Comparison of ENCODE assay signal across 8 cellular contexts in the genomic region with DNA sequence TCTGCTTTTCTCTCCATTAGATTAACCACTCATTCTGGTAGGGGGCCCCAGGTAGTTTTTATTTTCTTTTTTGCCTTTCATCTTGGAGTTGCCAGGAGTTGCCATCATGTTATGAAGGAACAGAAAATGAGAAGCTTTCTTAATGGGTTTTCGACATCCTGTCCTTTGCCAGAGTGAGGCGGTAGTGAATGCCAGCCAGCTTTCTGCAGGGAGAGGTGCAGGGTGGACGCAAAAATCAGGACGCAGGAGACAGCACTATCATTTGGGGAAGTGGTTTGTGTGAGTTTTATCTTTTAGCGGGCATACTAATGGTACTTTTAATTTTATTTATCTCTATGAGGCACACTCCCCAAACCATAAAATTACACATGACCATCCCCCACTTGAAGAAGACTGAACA. TPM values are rescaled to one million over a fixed set of nuclear protein-coding genes. Genes with fewer than 3 reads are reported as not detected.
DNase-seq lines count a peak whose midpoint lies in the region; FAIRE-seq and TF ChIP-seq lines count a peak whose summit lies in the region.

No MANE protein-coding gene starts in this region.

- H4K20me1 ChIP-seq in Karpas-422 (ENCODE audit: insufficient read depth, low read depth, low read length): no peaks in the 10 kb centered on the region

- no peak overlapping the region for H2AFZ ChIP-seq in Karpas-422 (ENCODE audit: low read length)

- no peaks in the 10 kb centered on the region for H3K79me2 ChIP-seq in Karpas-422 (ENCODE audit: low read length)

- TF ChIP-seq CTCF in C4-2B (conservative IDR thresholded peaks at IDR 0.05): peak; percentile 23; the same call in 1 of the 2 replicates
- TF ChIP-seq CTCF in astrocyte of the cerebellum (IDR thresholded peaks at IDR 0.05; ENCODE audit: low read depth, low read length, missing control alignments): peak; percentile 30
- TF ChIP-seq CTCF in kidney (IDR thresholded peaks at IDR 0.05; ENCODE audit: borderline replicate concordance, extremely low read depth, insufficient read depth): peak; percentile 10
- no peak for TF ChIP-seq CTCF in tibial artery (IDR thresholded peaks at IDR 0.05)

- DNase-seq in Kasumi-1 (lab: John Stamatoyannopoulos, UW) (peak; percentile 15 to 38), astrocyte of the cerebellum (ENCODE audit: low read depth) (no peak), kidney (no peak), tibial artery (peak in 1 of 2 donors; percentile 51), NCI-H2029 (lab: John Stamatoyannopoulos, UW) (no peak), Karpas-422 (no peak)
- no peak for DNase-seq in activated CD4-positive, CD25-positive, alpha-beta regulatory T cell (lab: John Stamatoyannopoulos, UW)

- H3K9me3 ChIP-seq in kidney (ENCODE audit: control insufficient read depth in 1 of 2, low read length in 2 of 2) (no peaks in the 10 kb centered on the region), tibial artery (no peaks in the 10 kb centered on the region), Karpas-422 (ENCODE audit: low read length) (no peaks in the 10 kb centered on the region)

- H3K36me3 ChIP-seq in kidney (ENCODE audit: control insufficient read depth in 1 of 2, insufficient read depth in 2 of 2, low read length in 2 of 2) (peaks cover 0 to 3% of the 10 kb centered on the region in 2 donors), tibial artery (peaks cover 0 to 3% (median 0%) of the 10 kb centered on the region in 3 donors), Karpas-422 (ENCODE audit: insufficient read depth, low read length) (no peaks in the 10 kb centered on the region)

- peaks cover 0 to 2% of the 10 kb centered on the region in 2 donors for H3K4me1 ChIP-seq in kidney (ENCODE audit: control insufficient read depth in 1 of 2, insufficient read depth in 1 of 2, low read depth in 1 of 2, low read length in 2 of 2)
- peaks cover 0 to 48% (median 21%) of the 10 kb centered on the region in 4 donors for H3K4me1 ChIP-seq in tibial artery
- peaks cover 15% of the 10 kb centered on the region for H3K4me1 ChIP-seq in Karpas-422 (ENCODE audit: low read length)

- H3K4me2 ChIP-seq in Karpas-422 (ENCODE audit: low read depth, low read length, poor library complexity, severe bottlenecking): no peak overlapping the region

- H3K27ac ChIP-seq in C4-2B: no peak overlapping the region
- peak overlapping the region in 1 of 2 donors; percentile 21 for H3K27ac ChIP-seq in kidney (ENCODE audit: low read depth in 2 of 2, low read length in 2 of 2)
- H3K27ac ChIP-seq in tibial artery: peak overlapping the region; percentile 92 to 98
- no peak overlapping the region for H3K27ac ChIP-seq in Karpas-422 (ENCODE audit: low read length)

- intact Hi-C loops in kidney (cut with DNase I): loop anchor here (10.0 kb wide), 1 partner anchor 55 kb away; no protein-coding TSS in a partner anchor
- intact Hi-C loops in tibial artery (cut with DNase I; ENCODE audit: low total_unique reads): loop anchor here (5.0 kb wide), 1 partner anchor 37 kb away; no protein-coding TSS in a partner anchor

- H3K27me3 ChIP-seq in tibial artery: no peaks in the 10 kb centered on the region
- H3K27me3 ChIP-seq in Karpas-422 (ENCODE audit: low read length): no peaks in the 10 kb centered on the region

- H3K4me3 ChIP-seq in astrocyte of the cerebellum (ENCODE audit: low read depth, low read length) (peak overlapping the region; percentile 77), kidney (ENCODE audit: low read length in 2 of 2) (peak overlapping the region; percentile 78), tibial artery (peak overlapping the region; percentile 92 to 96), Karpas-422 (ENCODE audit: low read length) (no peak overlapping the region)

- H3K9me2 ChIP-seq in Karpas-422 (replicated peaks; ENCODE audit: insufficient read depth, low read length): no peaks in the 10 kb centered on the region

- FAIRE-seq in kidney (lab: Jason Lieb, UNC): no peak

- H3K9ac ChIP-seq in kidney (ENCODE audit: low read length in 2 of 2) (peak overlapping the region in 1 of 2 donors; percentile 85), Karpas-422 (ENCODE audit: low read length) (no peak overlapping the region)

- in situ Hi-C loops in astrocyte of the cerebellum (cut with HindIII; ENCODE audit: low sequenced_read_pairs): no loop called here

RNA-seq across cellular contexts. Expression of a gene that starts 1.7 kb away (rescaled TPM):
- total RNA-seq in kidney: 52.8 TPM
- 12.0 TPM for polyA plus RNA-seq in kidney (ENCODE audit: insufficient read depth, low read depth, low replicate concordance)
- 0.45 and 4.5 TPM in 2 replicates for total RNA-seq in Karpas-422 (2014; rRNA removed; shearing (Covaris generic); ENCODE audit: low replicate concordance)

Comparison
In these comparisons a context has a peak if more than half of its experiments do, and no peak if none do; other contexts are left out.
1. H3K27ac ChIP-seq: peak in tibial artery (2 of 2); none in C4-2B (single experiment) and Karpas-422 (single experiment).
2. CTCF ChIP-seq: peak in C4-2B (single experiment), astrocyte of the cerebellum (single experiment) and kidney (single experiment); none in tibial artery (0 of 2).
3. DNase-seq: peak in Kasumi-1 (2 of 2); none in astrocyte of the cerebellum (single experiment), kidney (single experiment), NCI-H2029 (single experiment), activated CD4-positive, CD25-positive, alpha-beta regulatory T cell (0 of 4) and Karpas-422 (single experiment).